In the genomic region with DNA sequence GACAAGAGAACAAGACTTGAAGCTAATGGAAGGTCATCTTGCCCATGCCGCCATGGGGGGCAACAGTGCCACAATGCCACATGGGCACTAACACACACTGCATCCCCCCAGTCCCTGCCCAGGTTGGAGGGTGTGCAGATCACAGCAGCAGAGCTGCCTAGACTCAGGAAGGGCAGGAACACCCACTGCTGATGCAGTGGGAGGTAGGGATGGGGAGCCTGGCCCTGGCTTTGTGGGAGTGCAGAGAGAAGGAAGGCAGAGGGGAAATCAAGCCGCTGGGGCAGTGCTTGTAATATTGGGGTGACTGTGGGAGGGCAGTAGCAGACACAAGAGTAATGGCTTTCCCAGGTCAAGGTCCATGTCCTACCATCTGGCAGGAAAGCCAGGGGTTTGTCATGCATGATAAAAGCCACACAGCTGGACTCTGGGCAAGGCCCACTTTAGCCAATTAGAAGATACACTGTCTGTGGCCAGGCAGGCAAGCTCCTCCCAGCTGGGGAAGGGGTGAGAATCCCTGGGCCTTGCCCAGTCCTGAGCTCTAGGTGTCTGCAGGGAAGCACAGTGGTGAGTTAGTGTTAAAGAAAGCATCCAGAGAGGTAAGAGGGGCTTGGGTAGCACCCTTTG, we compare ENCODE assay signal across 1 cellular context.
A peak's percentile ranks its signal among the peaks of the same experiment; 100 is the strongest.
TF ChIP-seq lines count a peak whose summit lies in the region.

No MANE protein-coding gene starts in this region.

TF ChIP-seq in HepG2, 621 proteins besides CTCF, POLR2A, EP300 and RAD21:
- TF ChIP-seq MTA3 (CRISPR knock-in tag; IDR thresholded peaks at IDR 0.05) (no peak), ZNF44 (CRISPR knock-in tag; IDR thresholded peaks at IDR 0.05) (no peak)
- TF ChIP-seq, protein P1, sequence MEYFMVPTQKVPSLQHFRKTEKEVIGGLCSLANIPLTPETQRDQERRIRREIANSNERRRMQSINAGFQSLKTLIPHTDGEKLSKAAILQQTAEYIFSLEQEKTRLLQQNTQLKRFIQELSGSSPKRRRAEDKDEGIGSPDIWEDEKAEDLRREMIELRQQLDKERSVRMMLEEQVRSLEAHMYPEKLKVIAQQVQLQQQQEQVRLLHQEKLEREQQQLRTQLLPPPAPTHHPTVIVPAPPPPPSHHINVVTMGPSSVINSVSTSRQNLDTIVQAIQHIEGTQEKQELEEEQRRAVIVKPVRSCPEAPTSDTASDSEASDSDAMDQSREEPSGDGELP (IDR thresholded peaks at IDR 0.05; ENCODE audit: borderline replicate concordance, low read depth): peak; percentile 15; the same call in 1 of the 2 replicates
